ENCODE assay signal across 8 cellular contexts in the genomic region with DNA sequence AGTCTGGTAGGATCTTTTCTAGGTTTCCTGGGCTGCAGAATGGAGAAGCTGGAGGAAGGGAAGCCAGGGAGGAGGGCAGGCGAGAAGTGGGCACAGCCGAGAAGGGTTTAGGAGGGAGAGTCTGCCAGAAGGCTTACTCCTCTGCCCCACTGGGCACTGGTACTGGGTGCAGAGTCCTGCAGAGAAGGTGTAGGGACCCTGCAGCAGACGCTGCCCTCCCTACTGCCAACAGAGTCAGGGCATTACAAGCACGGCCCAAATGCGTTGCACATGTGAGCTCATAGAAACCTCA. TPM values are rescaled to one million over a fixed set of nuclear protein-coding genes. Genes with fewer than 3 reads are reported as not detected.
A peak's percentile ranks its signal among the peaks of the same experiment; 100 is the strongest.
DNase-seq lines count a peak whose midpoint lies in the region; ATAC-seq and TF ChIP-seq lines count a peak whose summit lies in the region.

No MANE protein-coding gene starts in this region.

- H2BK5ac ChIP-seq in mesenchymal stem cell (ENCODE audit: low read depth, low read length, poor library complexity, severe bottlenecking), result no peak overlapping the region

- no peak for TF ChIP-seq EP300 in transverse colon (IDR thresholded peaks at IDR 0.05; ENCODE audit: low read depth)

- no peak overlapping the region for H2AK5ac ChIP-seq in mesenchymal stem cell (ENCODE audit: low read length, severe bottlenecking)

- TF ChIP-seq CTCF in transverse colon (IDR thresholded peaks at IDR 0.05), result no peak

- H3K27ac ChIP-seq in mesenchymal stem cell (ENCODE audit: low read length, poor library complexity, severe bottlenecking) (no peak overlapping the region), transverse colon (peak overlapping the region in 3 of 4 donors; percentile 7 to 76 (median 75))

- DNase-seq in activated naive CD4-positive, alpha-beta T cell treated with anti-CD3 and anti-CD28 coated beads, Interleukin-2, amount 10 ng/mL, durations not matched to agents 7 days and 5 days, result no peak
- no peak for DNase-seq in activated naive CD4-positive, alpha-beta T cell treated with Interleukin-2 at 50 U/mL for 16 hours
- DNase-seq in adipocyte (ENCODE audit: low read depth) (no peak), mesenchymal stem cell (no peak), transverse colon (no peak), amygdala (lab: John Stamatoyannopoulos, UW) (no peak)
- no peak for DNase-seq in stimulated activated CD4-positive, alpha-beta T cell treated with anti-CD3 and anti-CD28 coated beads, Interleukin-1b, Interleukin-23, amount 100 ng/mL, for 48 hours

- no peak for ATAC-seq in HG03457 (IDR thresholded peaks at IDR 0.05; ENCODE audit: unreplicated experiment)

- H2AFZ ChIP-seq in mesenchymal stem cell (ENCODE audit: low read depth, low read length), result peak overlapping the region; percentile 66

- no peaks in the 10 kb centered on the region for H3K36me3 Mint-ChIP-seq in activated naive CD4-positive, alpha-beta T cell treated with anti-CD3 and anti-CD28 coated beads, Interleukin-2, amount 10 ng/mL, durations not matched to agents 7 days and 5 days

- no peaks in the 10 kb centered on the region for H3K36me3 ChIP-seq in adipocyte (ENCODE audit: control insufficient read depth, insufficient read depth, low read length, severe bottlenecking)
- no peaks in the 10 kb centered on the region for H3K36me3 ChIP-seq in mesenchymal stem cell (ENCODE audit: control insufficient read depth in 1 of 2, insufficient read depth in 2 of 2, low read depth in 1 of 2, low read length in 2 of 2)
- H3K36me3 ChIP-seq in transverse colon, result no peaks in the 10 kb centered on the region

- H3K4me1 ChIP-seq in adipocyte (ENCODE audit: control insufficient read depth, insufficient read depth, low read length), result peaks cover 21% of the 10 kb centered on the region
- peaks cover 15% of the 10 kb centered on the region for H3K4me1 ChIP-seq in mesenchymal stem cell (ENCODE audit: control insufficient read depth, insufficient read depth, low read depth, low read length)
- peaks cover 11 to 19% (median 13%) of the 10 kb centered on the region in 4 donors for H3K4me1 ChIP-seq in transverse colon

- H3K9ac ChIP-seq in adipocyte (ENCODE audit: low read length) (peak overlapping the region; percentile 69), mesenchymal stem cell (ENCODE audit: low read length) (peak overlapping the region; percentile 80)

- intact Hi-C loops in transverse colon (cut with DNase I; ENCODE audit: low total_unique reads), result no loop called here

- H3K27me3 Mint-ChIP-seq in activated naive CD4-positive, alpha-beta T cell treated with anti-CD3 and anti-CD28 coated beads, Interleukin-2, amount 10 ng/mL, durations not matched to agents 7 days and 5 days, result peaks cover 26% of the 10 kb centered on the region

- no peak overlapping the region for H3K27ac Mint-ChIP-seq in activated naive CD4-positive, alpha-beta T cell treated with anti-CD3 and anti-CD28 coated beads, Interleukin-2, amount 10 ng/mL, durations not matched to agents 7 days and 5 days

- H4K8ac ChIP-seq in mesenchymal stem cell (ENCODE audit: low read length), result peak overlapping the region; percentile 47

- H3K14ac ChIP-seq in mesenchymal stem cell (ENCODE audit: low read length in 2 of 2), result no peak overlapping the region

- CTCF ChIA-PET in activated naive CD4-positive, alpha-beta T cell treated with anti-CD3 and anti-CD28 coated beads, Interleukin-2, amount 10 ng/mL, durations not matched to agents 7 days and 5 days (lab: Charles Lee), result interaction anchor here (1.6 kb wide), 1 partner anchor 256 kb away, joined by 3 read pairs; no protein-coding TSS in a partner anchor

- H4K91ac ChIP-seq in mesenchymal stem cell (ENCODE audit: low read length), result no peak overlapping the region

- H3K4me3 ChIP-seq in adipocyte (ENCODE audit: low read length), result peak overlapping the region; percentile 93
- peak overlapping the region in 1 of 2 experiments; percentile 91 for H3K4me3 ChIP-seq in mesenchymal stem cell (ENCODE audit: insufficient read depth in 1 of 2, low read depth in 1 of 2, low read length in 2 of 2)
- peak overlapping the region in 3 of 4 donors; percentile 70 to 99 (median 88) for H3K4me3 ChIP-seq in transverse colon

- no peak overlapping the region for H3K18ac ChIP-seq in mesenchymal stem cell (ENCODE audit: low read depth in 1 of 2, low read length in 2 of 2)

- no peak overlapping the region for H3K23ac ChIP-seq in mesenchymal stem cell (ENCODE audit: low read length in 2 of 2)

- no peak overlapping the region for H2BK120ac ChIP-seq in mesenchymal stem cell (ENCODE audit: low read depth, low read length)

- H3K4ac ChIP-seq in mesenchymal stem cell (ENCODE audit: low read depth in 1 of 2, low read length in 2 of 2), result peak overlapping the region in 1 of 2 experiments; percentile 24

- in situ Hi-C loops in transverse colon (cut with MboI; ENCODE audit: low pct_ligation_motif_present in 1 of 4, low pct_unique_long_range_greater_than_20kb in 1 of 4, low sequenced_read_pairs in 3 of 4), result no loop called here

- peaks cover 25% of the 10 kb centered on the region for H3K4me1 Mint-ChIP-seq in activated naive CD4-positive, alpha-beta T cell treated with anti-CD3 and anti-CD28 coated beads, Interleukin-2, amount 10 ng/mL, durations not matched to agents 7 days and 5 days

- H3K9me3 Mint-ChIP-seq in activated naive CD4-positive, alpha-beta T cell treated with anti-CD3 and anti-CD28 coated beads, Interleukin-2, amount 10 ng/mL, durations not matched to agents 7 days and 5 days, result no peaks in the 10 kb centered on the region

- peaks cover 32% of the 10 kb centered on the region for H3K79me1 ChIP-seq in mesenchymal stem cell (replicated peaks; ENCODE audit: low read length, poor library complexity, severe bottlenecking)

- H3K27me3 ChIP-seq in adipocyte (replicated peaks; ENCODE audit: control insufficient read depth, insufficient read depth, low read length) (peaks cover 5% of the 10 kb centered on the region), mesenchymal stem cell (ENCODE audit: control insufficient read depth in 1 of 2, insufficient read depth in 1 of 2, low read length in 2 of 2) (peaks cover 16 to 24% of the 10 kb centered on the region in 2 experiments), transverse colon (peaks cover 3% of the 10 kb centered on the region)

- H3K9me3 ChIP-seq in adipocyte (ENCODE audit: control insufficient read depth, low read length) (no peaks in the 10 kb centered on the region), mesenchymal stem cell (ENCODE audit: control insufficient read depth, low read length) (no peaks in the 10 kb centered on the region), transverse colon (no peaks in the 10 kb centered on the region)

- peak overlapping the region; percentile 68 for H3K4me3 Mint-ChIP-seq in activated naive CD4-positive, alpha-beta T cell treated with anti-CD3 and anti-CD28 coated beads, Interleukin-2, amount 10 ng/mL, durations not matched to agents 7 days and 5 days

- no peak overlapping the region for H2BK15ac ChIP-seq in mesenchymal stem cell (ENCODE audit: low read depth, poor library complexity, severe bottlenecking)

- no peak for TF ChIP-seq POLR2A in transverse colon (IDR thresholded peaks at IDR 0.05)

- H2BK12ac ChIP-seq in mesenchymal stem cell (ENCODE audit: low read length in 2 of 2), result no peak overlapping the region

- 93% methylated on average over 5 of the region's 5 CpGs for WGBS in mesenchymal stem cell
- 69% methylated on average over 5 of the region's 5 CpGs; no CpG with 5 or more reads in 1 of the 2 donors for WGBS in transverse colon (ENCODE audit: low coverage in 1 of 2), 2 donors

- H3K4me2 ChIP-seq in mesenchymal stem cell (ENCODE audit: low read length, poor library complexity, severe bottlenecking), result peak overlapping the region; percentile 73

RNA-seq across cellular contexts. Expression of a gene that starts 0.7 kb away (rescaled TPM):
- 82.6 TPM for polyA plus RNA-seq in mesenchymal stem cell (2013, experiment 1 of 2)
- polyA plus RNA-seq in mesenchymal stem cell (2013, experiment 2 of 2), result 84.1 TPM
- total RNA-seq in transverse colon, result 100 to 1,000 TPM in 3 of 4 donors, 10 to 100 TPM in 1; 92.6 to 323 (median 218) TPM
